ENCODE assay signal across 18 cellular contexts in genomic region chr3:128984596-128984995, GRCh38. TPM values are rescaled to one million over a fixed set of nuclear protein-coding genes. Genes with fewer than 3 reads are reported as not detected.
DNase-seq lines count a peak whose midpoint lies in the region; ATAC-seq and TF ChIP-seq lines count a peak whose summit lies in the region.
"Had no signal": no experiment of that assay in that cellular context is flagged by ENCODE, and none has a peak within 500 bp of the region (broad histone marks: within the 10 kb centered on the region; RNA-seq: fewer than 3 reads in every experiment).

No MANE protein-coding gene starts in this region.

- H2BK15ac ChIP-seq in IMR-90 (ENCODE audit: low read depth, low read length), result no peak overlapping the region

- WGBS in IMR-90 (ENCODE audit: extremely low coverage in 2 of 2, insufficient read length in 1 of 2), 2 experiments, result no CpG with 5 or more reads among the region's 3 CpGs

- no peaks in the 10 kb centered on the region for H3K36me3 Mint-ChIP-seq in natural killer cell
- H3K36me3 Mint-ChIP-seq: CD4-positive, CD25-positive, alpha-beta regulatory T cell had no signal

- no peaks in the 10 kb centered on the region for H3K27me3 Mint-ChIP-seq in natural killer cell (ENCODE audit: low read depth in 2 of 2)
- H3K27me3 Mint-ChIP-seq: IgD-negative memory B cell had no signal

- no peak overlapping the region for H3K56ac ChIP-seq in IMR-90 (ENCODE audit: extremely low read depth, insufficient read depth, low read length)

- no peaks in the 10 kb centered on the region for H3K9me3 ChIP-seq in IMR-90 (ENCODE audit: control insufficient read depth, insufficient read depth, low read length)
- H3K9me3 ChIP-seq: Caco-2 had no signal

- peak; percentile 73 for DNase-seq in IMR-90
- peak; percentile 98 for DNase-seq in epithelial cell of esophagus (ENCODE audit: low read depth)
- DNase-seq in fibroblast of villous mesenchyme (ENCODE audit: low read depth), result peak; percentile 37
- peak; percentile 39 for DNase-seq in skeletal muscle cell (ENCODE audit: low read depth)
- DNase-seq in NCI-H146 treated with DMSO at 0.1 percent for 48 hours (lab: John Stamatoyannopoulos, UW; ENCODE audit: unreplicated experiment), result no peak
- DNase-seq in natural killer cell, result no peak
- DNase-seq in SIG-M5 (lab: John Stamatoyannopoulos, UW), result no peak
- DNase-seq: Caco-2; CD4-positive, CD25-positive, alpha-beta regulatory T cell; DMS153; Kasumi-1; MM.1S; NCI-H1105 treated with DMSO at 0.1 percent for 48 hours; NCI-H187; NCI-H748 treated with DMSO at 0.1 percent for 48 hours had no signal

- H3K9ac ChIP-seq in IMR-90 (ENCODE audit: low read depth, low read length), result no peak overlapping the region

- no TSS peak for BruUV-seq in IMR-90 (replicated peaks; lab: Mats Ljungman, UMichigan)

- H3K4me3 Mint-ChIP-seq in natural killer cell, result no peak overlapping the region
- H3K4me3 Mint-ChIP-seq: CD4-positive, CD25-positive, alpha-beta regulatory T cell; IgD-negative memory B cell had no signal

- no peaks in the 10 kb centered on the region for H4K20me1 ChIP-seq in IMR-90 (ENCODE audit: insufficient read depth, low read length)

- TF ChIP-seq POLR2A in IMR-90 (IDR thresholded peaks at IDR 0.05; ENCODE audit: low read depth, low read length), result no peak

- H3K18ac ChIP-seq in IMR-90 (ENCODE audit: low read depth, low read length), result no peak overlapping the region; the same call in 1 of the 2 replicates

- H3K79me1 ChIP-seq in IMR-90 (ENCODE audit: low read depth in 1 of 2, low read length in 2 of 2), result no peaks in the 10 kb centered on the region

- no peak overlapping the region for H2AK5ac ChIP-seq in IMR-90 (ENCODE audit: low read depth, low read length)

- no peak overlapping the region for H2BK120ac ChIP-seq in IMR-90 (ENCODE audit: low read depth, low read length)

- H4K8ac ChIP-seq in IMR-90 (ENCODE audit: low read depth in 2 of 2, low read length in 2 of 2), result no peak overlapping the region

- H3K4ac ChIP-seq in IMR-90 (ENCODE audit: low read depth, low read length), result no peak overlapping the region

- no peak overlapping the region for H2AFZ ChIP-seq in IMR-90 (replicated peaks; ENCODE audit: low read length, poor library complexity)

- dilution Hi-C loops in IMR-90 (cut with HindIII; ENCODE audit: low sequenced_read_pairs, unreplicated experiment), result no loop called here

- ATAC-seq in IMR-90 (ENCODE audit: low read depth) (peak; percentile 96), GM21390 (IDR thresholded peaks at IDR 0.05; ENCODE audit: unreplicated experiment) (no peak), natural killer cell (no peak)

- H3K27ac ChIP-seq in IMR-90 (ENCODE audit: insufficient read depth, low read length), result no peak overlapping the region; the same call in 1 of the 2 replicates

- no peak overlapping the region for H4K5ac ChIP-seq in IMR-90 (ENCODE audit: low read depth, low read length)

- no peak overlapping the region for H4K91ac ChIP-seq in IMR-90 (ENCODE audit: insufficient read depth, low read depth, low read length)

- intact Hi-C loops in IMR-90 (cut with micrococcal nuclease), result no loop called here
- intact Hi-C loops in natural killer cell (cut with micrococcal nuclease), result no loop called here

- peaks cover 3% of the 10 kb centered on the region; the same call in 1 of the 2 replicates for H3K4me1 ChIP-seq in IMR-90 (ENCODE audit: control insufficient read depth, insufficient read depth, low read length)
- H3K4me1 ChIP-seq: Caco-2 had no signal

- no peaks in the 10 kb centered on the region for H3K9me1 ChIP-seq in IMR-90 (ENCODE audit: insufficient read depth, low read length)

- H3K4me3 ChIP-seq in IMR-90 (ENCODE audit: insufficient read depth, low read depth, low read length) (no peak overlapping the region), epithelial cell of esophagus (ENCODE audit: low read length) (no peak overlapping the region), fibroblast of villous mesenchyme (ENCODE audit: low read depth, low read length) (no peak overlapping the region), skeletal muscle cell (ENCODE audit: low read depth, low read length) (no peak overlapping the region)

- TF ChIP-seq CTCF in IMR-90 (conservative IDR thresholded peaks at IDR 0.05; ENCODE audit: low read depth, low read length) (no peak), epithelial cell of esophagus (IDR thresholded peaks at IDR 0.05; ENCODE audit: insufficient read depth, low read depth, low read length, missing control alignments) (no peak), fibroblast of villous mesenchyme (IDR thresholded peaks at IDR 0.05; ENCODE audit: insufficient read depth, low read depth, low read length) (no peak), natural killer cell (IDR thresholded peaks at IDR 0.05) (no peak)

- H2BK20ac ChIP-seq in IMR-90 (ENCODE audit: low read depth, low read length), result no peak overlapping the region

- H2AK9ac ChIP-seq in IMR-90 (replicated peaks; ENCODE audit: low read depth, low read length, poor library complexity), result no peak overlapping the region

- no peak for TF ChIP-seq RAD21 in IMR-90 (IDR thresholded peaks at IDR 0.05; ENCODE audit: low read length)

- H3K36me3 ChIP-seq in IMR-90 (ENCODE audit: control insufficient read depth, insufficient read depth, low read length), result no peaks in the 10 kb centered on the region

- CTCF ChIA-PET in IMR-90 (lab: Yijun Ruan, JAX), result interaction anchor here (0.9 kb wide), 1 partner anchor 15 kb away, joined by 5 read pairs; no protein-coding TSS in a partner anchor

- no peak overlapping the region for H3K14ac ChIP-seq in IMR-90 (replicated peaks; ENCODE audit: low read depth, low read length)

- no peaks in the 10 kb centered on the region for H3K9me3 Mint-ChIP-seq in natural killer cell
- H3K9me3 Mint-ChIP-seq: CD4-positive, CD25-positive, alpha-beta regulatory T cell; IgD-negative memory B cell had no signal

- no peak overlapping the region for H3K27ac Mint-ChIP-seq in natural killer cell
- H3K27ac Mint-ChIP-seq: CD4-positive, CD25-positive, alpha-beta regulatory T cell; IgD-negative memory B cell had no signal

- H3K23ac ChIP-seq in IMR-90 (ENCODE audit: low read depth, low read length), result no peak overlapping the region

- peaks cover 23% of the 10 kb centered on the region for H3K27me3 ChIP-seq in IMR-90 (ENCODE audit: control insufficient read depth, insufficient read depth, low read length)

- in situ Hi-C loops in IMR-90 (cut with MboI; ENCODE audit: low sequenced_read_pairs), result no loop called here

- H3K4me2 ChIP-seq in IMR-90 (ENCODE audit: low read depth, low read length), result no peak overlapping the region

- no peaks in the 10 kb centered on the region for H3K4me1 Mint-ChIP-seq in natural killer cell
- H3K4me1 Mint-ChIP-seq: CD4-positive, CD25-positive, alpha-beta regulatory T cell had no signal

- H2BK5ac ChIP-seq in IMR-90 (ENCODE audit: low read depth, low read length, poor library complexity, severe bottlenecking), result no peak overlapping the region

- POLR2A ChIA-PET in IMR-90 (lab: Charles Lee; ENCODE audit: unreplicated experiment), result no interaction called here

TF ChIP-seq in IMR-90, 13 proteins besides CTCF, POLR2A, EP300 and RAD21:
- TF ChIP-seq USF2 (IDR thresholded peaks at IDR 0.05; ENCODE audit: low read depth, low read length), result peak; percentile 73
- TF ChIP-seq NFE2L2 (IDR thresholded peaks at IDR 0.05; ENCODE audit: low read depth, low read length), result no peak

RNA-seq across cellular contexts. Expression of gene CFAP92, which starts 9.3 kb away (rescaled TPM):
- total RNA-seq in IMR-90 (2012; rRNA removed), result not detected in 2 replicates
- polyA plus RNA-seq in IMR-90 (2012; rRNA removed), result not detected in 2 replicates
- not detected in 2 replicates for polyA plus RNA-seq in IMR-90 (2012; cell fraction: cytosol; rRNA removed)
- polyA plus RNA-seq in IMR-90 (2012; cell fraction: nucleus; rRNA removed; ENCODE audit: low replicate concordance), result not detected in 2 replicates
- total RNA-seq in fibroblast of villous mesenchyme, result under 0.01 TPM in 1 of 2 replicates, not detected in the other
- under 1 TPM; 0.26 to 0.43 (median 0.41) TPM for total RNA-seq in natural killer cell
- total RNA-seq: CD4-positive, CD25-positive, alpha-beta regulatory T cell; HT1080 had no signal
- polyA plus RNA-seq: IgD-negative memory B cell had no signal

RNA-seq across cellular contexts. Expression of gene EFCC1, which starts 16.5 kb away (rescaled TPM):
- total RNA-seq in IMR-90 (2012; rRNA removed) (not detected in 2 replicates), fibroblast of villous mesenchyme (not detected in 2 replicates), natural killer cell (under 1 TPM in 2 of 3 donors, not detected in 1; 0.28 to 0.70 TPM)
- polyA plus RNA-seq in IMR-90 (2012; rRNA removed), result not detected in 2 replicates
- polyA plus RNA-seq in IMR-90 (2012; cell fraction: cytosol; rRNA removed), result not detected in 2 replicates
- not detected in 2 replicates for polyA plus RNA-seq in IMR-90 (2012; cell fraction: nucleus; rRNA removed; ENCODE audit: low replicate concordance)
- total RNA-seq: HT1080 had no signal
- polyA plus RNA-seq: CD4-positive, CD25-positive, alpha-beta regulatory T cell; IgD-negative memory B cell had no signal

Comparison
In these comparisons a context has a peak if more than half of its experiments do, and no peak if none do; other contexts are left out.
1. DNase-seq: peak in IMR-90 (single experiment), epithelial cell of esophagus (single experiment), fibroblast of villous mesenchyme (single experiment) and skeletal muscle cell (single experiment); none in NCI-H146 treated with DMSO at 0.1 percent for 48 hours (single experiment), natural killer cell (single experiment) and SIG-M5 (single experiment).